In the genomic region with DNA sequence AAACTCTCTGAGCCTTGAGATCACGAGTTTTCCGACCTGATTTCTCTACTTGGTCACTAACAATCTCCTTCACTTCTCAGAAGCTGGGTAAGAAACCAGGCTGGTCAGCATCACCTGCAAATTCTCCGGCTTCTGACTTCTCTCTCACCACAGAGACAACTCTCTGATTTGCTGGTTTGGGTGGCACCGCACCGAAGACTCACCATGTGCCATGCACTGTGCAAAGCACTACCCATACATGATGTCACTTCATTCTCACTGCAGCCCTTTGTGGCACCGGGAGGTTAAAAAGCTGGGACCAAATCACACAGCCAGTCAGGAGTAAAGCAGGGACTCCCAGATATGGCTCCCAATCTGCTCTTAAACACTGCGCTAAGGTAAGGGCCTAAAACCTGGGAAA, we compare ENCODE assay signal across 8 cellular contexts. TPM values are rescaled to one million over a fixed set of nuclear protein-coding genes. Genes with fewer than 3 reads are reported as not detected.
A peak's percentile ranks its signal among the peaks of the same experiment; 100 is the strongest.
DNase-seq lines count a peak whose midpoint lies in the region; ATAC-seq and TF ChIP-seq lines count a peak whose summit lies in the region.

No MANE protein-coding gene starts in this region.

- TF ChIP-seq POLR2A in Peyer's patch (IDR thresholded peaks at IDR 0.05) = no peak

- peak; percentile 38 for DNase-seq in GM23248
- no peak for DNase-seq in Peyer's patch
- no peak for DNase-seq in DMS79 treated with DMSO at 0.1 percent for 48 hours (lab: John Stamatoyannopoulos, UW)
- DNase-seq in hepatic stellate cell (ENCODE audit: low spot score) = no peak
- no peak for DNase-seq in NCI-H526 (lab: John Stamatoyannopoulos, UW)
- no peak for DNase-seq in HCEC 1CT

- peak; percentile 27 for ATAC-seq in esophagus mucosa

- H3K36me3 ChIP-seq in GM23248 (ENCODE audit: low read depth) (no peaks in the 10 kb centered on the region), Peyer's patch (peaks cover 0 to 3% (median 0%) of the 10 kb centered on the region in 3 donors), parathyroid adenoma (ENCODE audit: control insufficient read depth, insufficient read depth, low read length) (no peaks in the 10 kb centered on the region)

- TF ChIP-seq CTCF in Peyer's patch (IDR thresholded peaks at IDR 0.05) (no peak), parathyroid adenoma (IDR thresholded peaks at IDR 0.05) (no peak)

- H3K4me1 ChIP-seq in GM23248 (ENCODE audit: insufficient read depth) (peaks cover 26% of the 10 kb centered on the region), Peyer's patch (peaks cover 0 to 17% (median 6%) of the 10 kb centered on the region in 4 donors), parathyroid adenoma (no peaks in the 10 kb centered on the region)

- no peaks in the 10 kb centered on the region for H3K9me3 ChIP-seq in GM23248 (ENCODE audit: low read depth)
- no peaks in the 10 kb centered on the region for H3K9me3 ChIP-seq in Peyer's patch
- H3K9me3 ChIP-seq in parathyroid adenoma (ENCODE audit: control insufficient read depth, low read length) = no peaks in the 10 kb centered on the region

- H3F3A ChIP-seq in GM23248 (ENCODE audit: insufficient read depth) = peaks cover 20% of the 10 kb centered on the region

- H3K4me3 ChIP-seq in GM23248 (peak overlapping the region; percentile 85), Peyer's patch (peak overlapping the region; percentile 70 to 95 (median 88)), parathyroid adenoma (ENCODE audit: low read depth, low read length) (peak overlapping the region; percentile 75)

- H3K9ac ChIP-seq in GM23248 = peak overlapping the region; percentile 91
- H3K9ac ChIP-seq in parathyroid adenoma = peak overlapping the region; percentile 70

- WGBS in GM23248 (ENCODE audit: low coverage in 1 of 2, low lambda C conversion rate in 2 of 2, missing lambda C conversion rate in 2 of 2), 2 experiments = 27 to 31% methylated on average over 7 of the region's 7 CpGs

- in situ Hi-C loops in GM23248 (cut with MboI) = no loop called here

- H3K4me2 ChIP-seq in GM23248 (ENCODE audit: unreplicated experiment) = peak overlapping the region; percentile 94
- peak overlapping the region; percentile 76 for H3K4me2 ChIP-seq in parathyroid adenoma (ENCODE audit: low read length)

- 0 out of 2 replicates have a peak overlapping the region, but pooled peaks have one; percentile 30 for H3K27ac ChIP-seq in GM23248
- peak overlapping the region; percentile 48 to 82 (median 62) for H3K27ac ChIP-seq in Peyer's patch
- no peak overlapping the region for H3K27ac ChIP-seq in parathyroid adenoma

- H3K27me3 ChIP-seq in GM23248 (replicated peaks; ENCODE audit: insufficient read depth) = no peaks in the 10 kb centered on the region
- H3K27me3 ChIP-seq in Peyer's patch = no peaks in the 10 kb centered on the region
- no peaks in the 10 kb centered on the region for H3K27me3 ChIP-seq in parathyroid adenoma (ENCODE audit: control insufficient read depth, insufficient read depth, low read length)

- H2AFZ ChIP-seq in GM23248 (peak overlapping the region; percentile 84), parathyroid adenoma (peak overlapping the region; percentile 96)

- H3K9me2 ChIP-seq in GM23248 (ENCODE audit: insufficient read depth) = no peaks in the 10 kb centered on the region

- peaks cover 52% of the 10 kb centered on the region for H3K79me2 ChIP-seq in GM23248 (ENCODE audit: insufficient read depth)
- H3K79me2 ChIP-seq in parathyroid adenoma = peaks cover 45% of the 10 kb centered on the region

- H4K20me1 ChIP-seq in GM23248 (ENCODE audit: insufficient read depth) = peaks cover 2% of the 10 kb centered on the region; the same call in 1 of the 2 replicates

RNA-seq across cellular contexts. Expression of gene VAC14, which starts 0.7 kb away (rescaled TPM):
- 32.4 and 38.7 TPM in 2 replicates for total RNA-seq in GM23248 (2014; rRNA removed; shearing (Covaris generic))
- 25.8 and 27.1 TPM in 2 replicates for polyA plus RNA-seq in GM23248 (2016; fragmentation: Nextera tagmentation; extraction: Ambion mirVana)
- total RNA-seq in Peyer's patch (100 to 1,000 TPM in 1 of 4 donors, 10 to 100 TPM in 3; 44.0 to 106 (median 64.5) TPM), esophagus mucosa (22.0 TPM)
